Comparison of ENCODE assay signal across 16 cellular contexts in genomic region chr4:112377701-112378620, GRCh38.
"Had no signal": no experiment of that assay in that cellular context is flagged by ENCODE, and none has a peak within 500 bp of the region (broad histone marks: within the 10 kb centered on the region; RNA-seq: fewer than 3 reads in every experiment).

No MANE protein-coding gene starts in this region.

- DNase-seq: cerebellar nuclear complex; foreskin melanocyte; heart right ventricle; hypothalamus; kidney glomerular epithelial cell; mammary epithelial cell; naive thymus-derived CD8-positive, alpha-beta T cell; occipital lobe; pancreas; stimulated activated CD4-positive, alpha-beta T cell treated with anti-CD3 and anti-CD28 coated beads, Interleukin-4, amount 100 ng/mL, for 4 hours; stomach; substantia nigra; trophoblast cell had no signal

- H3K9me3 Mint-ChIP-seq: dendritic cell treated with granulocyte-macrophage colony-stimulating factor and Interleukin-4, amounts not matched to agents 40 ng/mL and 50 ng/mL, for 4 days; naive thymus-derived CD8-positive, alpha-beta T cell had no signal

- H3K27ac ChIP-seq: heart right ventricle, pancreas, stomach had no signal

- H3K4me1 ChIP-seq: pancreas, stomach had no signal

- H3K27me3 ChIP-seq: pancreas, stomach had no signal

- FAIRE-seq: colon, islet of Langerhans, pancreas had no signal

- H3K9me3 ChIP-seq: pancreas, stomach had no signal

- H3K27me3 Mint-ChIP-seq: dendritic cell treated with granulocyte-macrophage colony-stimulating factor and Interleukin-4, amounts not matched to agents 40 ng/mL and 50 ng/mL, for 4 days; naive thymus-derived CD8-positive, alpha-beta T cell had no signal

- H3K27ac Mint-ChIP-seq: dendritic cell treated with granulocyte-macrophage colony-stimulating factor and Interleukin-4, amounts not matched to agents 40 ng/mL and 50 ng/mL, for 4 days had no signal

- H3K4me3 ChIP-seq: heart right ventricle, pancreas, stomach had no signal

- H3K4me3 Mint-ChIP-seq: dendritic cell treated with granulocyte-macrophage colony-stimulating factor and Interleukin-4, amounts not matched to agents 40 ng/mL and 50 ng/mL, for 4 days; naive thymus-derived CD8-positive, alpha-beta T cell had no signal

- ATAC-seq: heart right ventricle; naive thymus-derived CD8-positive, alpha-beta T cell; pancreas had no signal
